Comparison of ENCODE assay signal across 8 cellular contexts in genomic region chr2:87452861-87453260, GRCh38.
DNase-seq lines count a peak whose midpoint lies in the region; ATAC-seq, FAIRE-seq and TF ChIP-seq lines count a peak whose summit lies in the region.
"Not testable (repeated sequence)": the region's sequence is repeated elsewhere in the genome, so short reads cannot be mapped to it uniquely, and the experiment has no call there.

No MANE protein-coding gene starts in this region.

- peak overlapping the region in 2 of 3 experiments; percentile 14 to 57 for H3K4me3 Mint-ChIP-seq in nephron

- H3K27ac ChIP-seq in RWPE2 (ENCODE audit: poor library complexity, severe bottlenecking) = peak overlapping the region; percentile 88
- H3K27ac ChIP-seq in GM12878 (ENCODE audit: control insufficient read depth, insufficient read depth); upper lobe of right lung: not testable (repeated sequence)

- intact Hi-C loops in GM12878 (cut with micrococcal nuclease; ENCODE audit: unreplicated experiment); upper lobe of right lung (cut with DNase I): not testable (repeated sequence)

- ATAC-seq in RWPE2 (ENCODE audit: low read depth) (peak; percentile 72), upper lobe of right lung (peak; percentile 34)
- ATAC-seq in GM12878 = not testable (repeated sequence)

- not testable (repeated sequence) for H3K36me3 Mint-ChIP-seq in nephron (ENCODE audit: low read depth)

- TF ChIP-seq CTCF in AG10803 (conservative IDR thresholded peaks at IDR 0.05; ENCODE audit: low read length); RWPE2 (IDR thresholded peaks at IDR 0.05; ENCODE audit: poor library complexity, severe bottlenecking); GM12878 (IDR thresholded peaks at IDR 0.05 in 2 of 3, conservative IDR thresholded peaks at IDR 0.05 in 1 of 3; ENCODE audit: control insufficient read depth in 2 of 3, extremely low read depth in 1 of 3, insufficient read depth in 1 of 3, low read depth in 3 of 3, low read length in 3 of 3); nephron (IDR thresholded peaks at IDR 0.05; ENCODE audit: unreplicated experiment in 3 of 3); upper lobe of right lung (IDR thresholded peaks at IDR 0.05): not testable (repeated sequence)

- H3K4me3 ChIP-seq in AG10803 (ENCODE audit: low read length); RWPE2 (ENCODE audit: severe bottlenecking); GM12878; upper lobe of right lung: not testable (repeated sequence)

- BruUV-seq in GM12878 (replicated peaks; lab: Mats Ljungman, UMichigan) = not testable (repeated sequence)

- peaks cover 15% of the 10 kb centered on the region for H3K4me1 Mint-ChIP-seq in nephron

- not testable (repeated sequence) for TF ChIP-seq EP300 in GM12878 (IDR thresholded peaks at IDR 0.05; ENCODE audit: borderline replicate concordance in 1 of 2, control insufficient read depth in 1 of 2, low read depth in 2 of 2, low read length in 2 of 2)

- H3K36me3 ChIP-seq in RWPE2 (ENCODE audit: low read depth); GM12878 (ENCODE audit: control insufficient read depth in 2 of 2, insufficient read depth in 2 of 2, low read length in 1 of 2); upper lobe of right lung: not testable (repeated sequence)

- not testable (repeated sequence) for TF ChIP-seq POLR2A in GM12878 (IDR thresholded peaks at IDR 0.05; ENCODE audit: low read depth, low read length)

- H3K9me3 Mint-ChIP-seq in nephron = not testable (repeated sequence)

- not testable (repeated sequence) for H3K27me3 ChIP-seq in RWPE2 (ENCODE audit: insufficient read depth, poor library complexity, severe bottlenecking); GM12878 (replicated peaks in 1 of 2; ENCODE audit: control insufficient read depth in 2 of 2, insufficient read depth in 2 of 2, low read length in 1 of 2); upper lobe of right lung

- H3K79me2 ChIP-seq in GM12878 (ENCODE audit: control insufficient read depth, insufficient read depth, low read length) = not testable (repeated sequence)

- WGBS in GM12878 (ENCODE audit: insufficient coverage, insufficient replicate concordance, low lambda C conversion rate, missing lambda C conversion rate) = 30% methylated on average over 1 of the region's 1 CpG

- FAIRE-seq in GM12878 (lab: Jason Lieb, UNC) = peak; percentile 35

- H3K9me3 ChIP-seq in RWPE2 (ENCODE audit: severe bottlenecking); GM12878 (replicated peaks; ENCODE audit: control insufficient read depth, insufficient read depth, low read length); upper lobe of right lung: not testable (repeated sequence)

- CTCF ChIA-PET in GM12878 (lab: Yijun Ruan, JAX) = not testable (repeated sequence)

- H3K27me3 Mint-ChIP-seq in nephron (ENCODE audit: low read depth) = not testable (repeated sequence)

- RAD21 ChIA-PET in GM12878 (lab: Charles Lee; ENCODE audit: unreplicated experiment) = not testable (repeated sequence)

- TF ChIP-seq RAD21 in GM12878 (IDR thresholded peaks at IDR 0.05; ENCODE audit: insufficient read depth, low read depth, low read length) = not testable (repeated sequence)

- not testable (repeated sequence) for H3K4me1 ChIP-seq in RWPE2 (ENCODE audit: insufficient read depth, poor library complexity, severe bottlenecking); GM12878 (ENCODE audit: control insufficient read depth, insufficient read depth, low read length)
- peaks cover 11% of the 10 kb centered on the region for H3K4me1 ChIP-seq in upper lobe of right lung

- peak overlapping the region in 1 of 3 experiments; percentile 71 for H3K27ac Mint-ChIP-seq in nephron

- in situ Hi-C loops in GM12878 (cut with MboI) = not testable (repeated sequence)

- H3K4me2 ChIP-seq in GM12878 (ENCODE audit: control insufficient read depth, insufficient read depth) = not testable (repeated sequence)

- peak; percentile 92 for DNase-seq in AG10803 (ENCODE audit: low read depth)
- DNase-seq in HS-27A (ENCODE audit: low read depth) = peak; percentile 45
- peak; percentile 72 for DNase-seq in RWPE2 (ENCODE audit: low spot score)
- DNase-seq in GM12878 (ENCODE audit: low read depth, low spot score); upper lobe of right lung: not testable (repeated sequence)
- peak; percentile 69 for DNase-seq in fibroblast of gingiva (ENCODE audit: low read depth)
- DNase-seq in hepatic stellate cell (ENCODE audit: low spot score) = peak; percentile 14

- not testable (repeated sequence) for H2AFZ ChIP-seq in GM12878 (ENCODE audit: control insufficient read depth, low read depth, low read length)

- SMC1A ChIA-PET in GM12878 (lab: Charles Lee; ENCODE audit: uncharacterized antibody, unreplicated experiment) = not testable (repeated sequence)

- POLR2A ChIA-PET in GM12878 (lab: Charles Lee) = not testable (repeated sequence)

- H3K9ac ChIP-seq in GM12878 (ENCODE audit: control insufficient read depth, insufficient read depth, low read length) = not testable (repeated sequence)

- not testable (repeated sequence) for H4K20me1 ChIP-seq in GM12878 (ENCODE audit: control insufficient read depth, insufficient read depth)
